ENCODE assay signal across 23 cellular contexts in genomic region chr9:105269593-105269992, GRCh38.
"Had no signal": no experiment of that assay in that cellular context is flagged by ENCODE, and none has a peak within 500 bp of the region (broad histone marks: within the 10 kb centered on the region; RNA-seq: fewer than 3 reads in every experiment).

No MANE protein-coding gene starts in this region.

- FAIRE-seq: endometrium, frontal cortex had no signal

- DNase-seq: dermis blood vessel endothelial cell; effector CD4-positive, alpha-beta T cell; heart left ventricle; hippocampal formation; kidney glomerular epithelial cell; mesendoderm; naive thymus-derived CD8-positive, alpha-beta T cell; psoas muscle; retina; right lobe of liver; spleen; stimulated activated CD4-positive, alpha-beta T cell treated with anti-CD3 and anti-CD28 coated beads, Interleukin-2, amount 100 ng/mL, for 24 hours; stimulated activated CD4-positive, alpha-beta T cell treated with anti-CD3 and anti-CD28 coated beads, Interleukin-4, amount 100 ng/mL, for 4 hours; stimulated activated naive B cell treated with anti-CD40 and anti-IgM and Interleukin-4, amounts not matched to agents 10 μg/mL and 1 μg/mL and 100 μg/mL, for 72 hours; stimulated activated naive CD8-positive, alpha-beta T cell treated with anti-CD3 and anti-CD28 coated beads, Interleukin-15, amount 100 ng/mL, for 72 hours; testis; upper lobe of right lung had no signal

- H3K9me3 Mint-ChIP-seq: stimulated activated naive CD8-positive, alpha-beta T cell treated with anti-CD3 and anti-CD28 coated beads, Interleukin-15, amount 100 ng/mL, for 72 hours had no signal

- H3K4me3 Mint-ChIP-seq: naive thymus-derived CD8-positive, alpha-beta T cell; stimulated activated naive B cell treated with anti-CD40 and anti-IgM and Interleukin-4, amounts not matched to agents 10 μg/mL and 1 μg/mL and 100 μg/mL, for 72 hours; stimulated activated naive CD8-positive, alpha-beta T cell treated with anti-CD3 and anti-CD28 coated beads, Interleukin-15, amount 100 ng/mL, for 72 hours had no signal

- ATAC-seq: esophagus mucosa; heart left ventricle; naive thymus-derived CD8-positive, alpha-beta T cell; psoas muscle; right lobe of liver; stimulated activated naive B cell treated with anti-CD40 and anti-IgM and Interleukin-4, amounts not matched to agents 10 μg/mL and 1 μg/mL and 100 μg/mL, for 72 hours; stimulated activated naive CD8-positive, alpha-beta T cell treated with anti-CD3 and anti-CD28 coated beads, Interleukin-15, amount 100 ng/mL, for 72 hours; upper lobe of right lung had no signal

- H3K36me3 ChIP-seq: heart left ventricle, neutrophil, right lobe of liver, spleen, tibial nerve, upper lobe of right lung, vagina had no signal

- H3K27me3 ChIP-seq: heart left ventricle, neutrophil, right lobe of liver, spleen, testis, tibial nerve, upper lobe of right lung, vagina had no signal

- H3K27ac Mint-ChIP-seq: naive thymus-derived CD8-positive, alpha-beta T cell; stimulated activated naive B cell treated with anti-CD40 and anti-IgM and Interleukin-4, amounts not matched to agents 10 μg/mL and 1 μg/mL and 100 μg/mL, for 72 hours; stimulated activated naive CD8-positive, alpha-beta T cell treated with anti-CD3 and anti-CD28 coated beads, Interleukin-15, amount 100 ng/mL, for 72 hours had no signal

- H3K4me1 ChIP-seq: upper lobe of right lung, vagina had no signal

- H3K27me3 Mint-ChIP-seq: stimulated activated naive B cell treated with anti-CD40 and anti-IgM and Interleukin-4, amounts not matched to agents 10 μg/mL and 1 μg/mL and 100 μg/mL, for 72 hours; stimulated activated naive CD8-positive, alpha-beta T cell treated with anti-CD3 and anti-CD28 coated beads, Interleukin-15, amount 100 ng/mL, for 72 hours had no signal

- H3K9me3 ChIP-seq: neutrophil, psoas muscle, right lobe of liver, spleen, testis, upper lobe of right lung, vagina had no signal

- H3K4me3 ChIP-seq: heart left ventricle, psoas muscle, right lobe of liver, spleen, testis, tibial nerve, upper lobe of right lung, vagina had no signal

- H3K27ac ChIP-seq: heart left ventricle, neutrophil, psoas muscle, right lobe of liver, spleen, testis, tibial nerve, upper lobe of right lung, vagina had no signal
